9 cellular contexts compared by ENCODE assay signal in genomic region chr13:110705356-110705825, GRCh38. TPM values are rescaled to one million over a fixed set of nuclear protein-coding genes. Genes with fewer than 3 reads are reported as not detected.
A peak's percentile ranks its signal among the peaks of the same experiment; 100 is the strongest.
DNase-seq lines count a peak whose midpoint lies in the region; ATAC-seq, FAIRE-seq and TF ChIP-seq lines count a peak whose summit lies in the region.
"Had no signal": no experiment of that assay in that cellular context is flagged by ENCODE, and none has a peak within 500 bp of the region (broad histone marks: within the 10 kb centered on the region; RNA-seq: fewer than 3 reads in every experiment).

No MANE protein-coding gene starts in this region.

- H3K4me3 ChIP-seq in SJSA1 (peak overlapping the region; percentile 76), fibroblast of mammary gland (ENCODE audit: control insufficient read depth, low read depth, low read length) (peak overlapping the region; percentile 72), retinal pigment epithelial cell (ENCODE audit: low read length) (peak overlapping the region; percentile 75)

- peaks cover 49% of the 10 kb centered on the region for H3K36me3 ChIP-seq in SJSA1

- no peak for TF ChIP-seq POLR2A in GM12891 (IDR thresholded peaks at IDR 0.05; ENCODE audit: low read depth, low read length)

- no peaks in the 10 kb centered on the region for H3K27me3 ChIP-seq in SJSA1 (replicated peaks)

- TF ChIP-seq CTCF in fibroblast of mammary gland (conservative IDR thresholded peaks at IDR 0.05; ENCODE audit: control insufficient read depth, insufficient read depth, low read depth, low read length): no peak
- TF ChIP-seq CTCF in retinal pigment epithelial cell (conservative IDR thresholded peaks at IDR 0.05; ENCODE audit: low read depth, low read length): no peak

- no peaks in the 10 kb centered on the region for H3K9me3 ChIP-seq in SJSA1 (replicated peaks)

- DNase-seq in GM12891 (ENCODE audit: insufficient read length, low spot score) (no peak), SJSA1 (ENCODE audit: low read depth in 1 of 2, low spot score in 2 of 2) (peak in 1 of 2 experiments; percentile 78), fibroblast of mammary gland (ENCODE audit: low read depth) (no peak), retinal pigment epithelial cell (ENCODE audit: low read depth) (no peak), superior temporal gyrus (ENCODE audit: extremely low spot score) (no peak), NCI-H2029 (lab: John Stamatoyannopoulos, UW) (no peak)
- no peak for DNase-seq in stimulated activated CD4-positive, alpha-beta T cell treated with anti-CD3 and anti-CD28 coated beads, Interleukin-2, amount 100 ng/mL, for 24 hours

- FAIRE-seq in GM12891 (lab: Jason Lieb, UNC): peak; percentile 28
- FAIRE-seq: islet of Langerhans had no signal

- peaks cover 23% of the 10 kb centered on the region for H3K4me1 ChIP-seq in SJSA1 (replicated peaks)

- no peak for ATAC-seq in GM21447 (IDR thresholded peaks at IDR 0.05; ENCODE audit: unreplicated experiment)

- peak overlapping the region; percentile 31 for H3K27ac ChIP-seq in SJSA1

TF ChIP-seq in GM12891, 5 proteins besides CTCF, POLR2A, EP300 and RAD21:
- TF ChIP-seq POLR2AphosphoS5 (IDR thresholded peaks at IDR 0.05; ENCODE audit: low read depth, low read length): no peak
- TF ChIP-seq TAF1 (IDR thresholded peaks at IDR 0.05; ENCODE audit: low read depth, low read length): no peak
- no peak for TF ChIP-seq PAX5 (IDR thresholded peaks at IDR 0.05; ENCODE audit: insufficient read depth, low read length, severe bottlenecking)
- TF ChIP-seq SPI1 (IDR thresholded peaks at IDR 0.05; ENCODE audit: low read depth, low read length): no peak
- TF ChIP-seq POU2F2 (IDR thresholded peaks at IDR 0.05; ENCODE audit: low read depth, low read length): no peak

RNA-seq across cellular contexts. Expression of gene CARS2, which starts 0.5 kb away (rescaled TPM):
- 67.0 TPM for polyA plus RNA-seq in GM12891 (2012; ENCODE audit: low read depth, missing spikeins)
- total RNA-seq in SJSA1 (2014; rRNA removed; shearing (Covaris generic)): 250 and 360 TPM in 2 replicates

RNA-seq across cellular contexts. Expression of gene ING1, which starts 8.1 kb away (rescaled TPM):
- 19.1 TPM for polyA plus RNA-seq in GM12891 (2012; ENCODE audit: low read depth, missing spikeins)
- 42.7 and 76.0 TPM in 2 replicates for total RNA-seq in SJSA1 (2014; rRNA removed; shearing (Covaris generic))
